ENCODE assay signal across 1 cellular context in genomic region chr1:156661932-156662587, GRCh38.
TF ChIP-seq lines count a peak whose summit lies in the region.

No MANE protein-coding gene starts in this region.

TF ChIP-seq in HEK293, 187 proteins besides CTCF, POLR2A, EP300 and RAD21 (continued from another document):
- TF ChIP-seq ZNF280C (tag by site-specific recombination; IDR thresholded peaks at IDR 0.05) (no peak), ZFHX2 (tag by site-specific recombination; conservative IDR thresholded peaks at IDR 0.05) (peak; percentile 85), ZNF548 (tag by site-specific recombination; IDR thresholded peaks at IDR 0.05) (no peak), ZNF561 (tag by site-specific recombination; IDR thresholded peaks at IDR 0.05; ENCODE audit: borderline replicate concordance) (no peak), KLF9 (tag by site-specific recombination; IDR thresholded peaks at IDR 0.05; ENCODE audit: low read depth) (no peak), ZNF391 (tag by site-specific recombination; IDR thresholded peaks at IDR 0.05; ENCODE audit: borderline replicate concordance, low read depth) (no peak), ZNF426 (tag by site-specific recombination; IDR thresholded peaks at IDR 0.05) (no peak), ZNF521 (tag by site-specific recombination; IDR thresholded peaks at IDR 0.05) (no peak), ZNF473 (tag by site-specific recombination; IDR thresholded peaks at IDR 0.05) (no peak), PRDM1 (tag by site-specific recombination; IDR thresholded peaks at IDR 0.05) (peak; percentile 93), TRIM28 (IDR thresholded peaks at IDR 0.05; ENCODE audit: borderline replicate concordance, low read length) (no peak), ZNF785 (tag by site-specific recombination; IDR thresholded peaks at IDR 0.05) (no peak), ZNF518A (tag by site-specific recombination; conservative IDR thresholded peaks at IDR 0.05; ENCODE audit: low read depth) (no peak), ZNF449 (tag by site-specific recombination; IDR thresholded peaks at IDR 0.05) (no peak), SCRT1 (tag by site-specific recombination; IDR thresholded peaks at IDR 0.05; ENCODE audit: borderline replicate concordance) (no peak), EGR2 (tag by site-specific recombination; IDR thresholded peaks at IDR 0.05; ENCODE audit: low read depth) (peak; percentile 76; the same call in 1 of the 2 replicates), ZNF202 (tag by site-specific recombination; IDR thresholded peaks at IDR 0.05; ENCODE audit: borderline replicate concordance) (no peak)
- TF ChIP-seq, protein P1, sequence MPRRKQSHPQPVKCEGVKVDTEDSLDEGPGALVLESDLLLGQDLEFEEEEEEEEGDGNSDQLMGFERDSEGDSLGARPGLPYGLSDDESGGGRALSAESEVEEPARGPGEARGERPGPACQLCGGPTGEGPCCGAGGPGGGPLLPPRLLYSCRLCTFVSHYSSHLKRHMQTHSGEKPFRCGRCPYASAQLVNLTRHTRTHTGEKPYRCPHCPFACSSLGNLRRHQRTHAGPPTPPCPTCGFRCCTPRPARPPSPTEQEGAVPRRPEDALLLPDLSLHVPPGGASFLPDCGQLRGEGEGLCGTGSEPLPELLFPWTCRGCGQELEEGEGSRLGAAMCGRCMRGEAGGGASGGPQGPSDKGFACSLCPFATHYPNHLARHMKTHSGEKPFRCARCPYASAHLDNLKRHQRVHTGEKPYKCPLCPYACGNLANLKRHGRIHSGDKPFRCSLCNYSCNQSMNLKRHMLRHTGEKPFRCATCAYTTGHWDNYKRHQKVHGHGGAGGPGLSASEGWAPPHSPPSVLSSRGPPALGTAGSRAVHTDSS (tag by site-specific recombination; IDR thresholded peaks at IDR 0.05), result no peak
TF ChIP-seq in HEK293: peak in this region for 4.
